13 cellular contexts compared by ENCODE assay signal in genomic region chr6:14079433-14079832, GRCh38. TPM values are rescaled to one million over a fixed set of nuclear protein-coding genes. Genes with fewer than 3 reads are reported as not detected.
DNase-seq lines count a peak whose midpoint lies in the region; ATAC-seq and TF ChIP-seq lines count a peak whose summit lies in the region.
"Had no signal": no experiment of that assay in that cellular context is flagged by ENCODE, and none has a peak within 500 bp of the region (broad histone marks: within the 10 kb centered on the region; RNA-seq: fewer than 3 reads in every experiment).

No MANE protein-coding gene starts in this region.

- no peak for TF ChIP-seq POLR2A in suprapubic skin (IDR thresholded peaks at IDR 0.05)

- no peak for TF ChIP-seq EP300 in suprapubic skin (IDR thresholded peaks at IDR 0.05)

- no peaks in the 10 kb centered on the region for H3K27me3 ChIP-seq in suprapubic skin
- H3K27me3 ChIP-seq: stomach had no signal

- in situ Hi-C loops in G401 (cut with HindIII; ENCODE audit: low sequenced_read_pairs): no loop called here

- H3K4me3 ChIP-seq in suprapubic skin: no peak overlapping the region
- H3K4me3 ChIP-seq: dorsolateral prefrontal cortex, stomach had no signal

- no peaks in the 10 kb centered on the region for H3K36me3 ChIP-seq in suprapubic skin
- H3K36me3 ChIP-seq: stomach had no signal

- ATAC-seq in GM19035 (IDR thresholded peaks at IDR 0.05; ENCODE audit: unreplicated experiment): no peak

- peaks cover 14% of the 10 kb centered on the region for H3K4me1 ChIP-seq in suprapubic skin

- no peak for TF ChIP-seq CTCF in suprapubic skin (IDR thresholded peaks at IDR 0.05)

- no peak overlapping the region for H3K27ac ChIP-seq in suprapubic skin
- H3K27ac ChIP-seq: dorsolateral prefrontal cortex, stomach, VCaP had no signal

- no peaks in the 10 kb centered on the region for H3K9me3 ChIP-seq in suprapubic skin
- H3K9me3 ChIP-seq: stomach had no signal

- peak in 2 of 3 donors; percentile 21 to 32 for DNase-seq in stimulated activated CD4-positive, alpha-beta T cell treated with anti-CD3 and anti-CD28 coated beads, Interleukin-12 subunit alpha, Interleukin-12 subunit beta, amount 100 ng/mL, for 48 hours (ENCODE audit: low read depth in 2 of 3, low spot score in 1 of 3)
- no peak for DNase-seq in stimulated activated CD4-positive, alpha-beta T cell treated with anti-CD3 and anti-CD28 coated beads, Interleukin-12 subunit alpha, Interleukin-12 subunit beta, amount 100 ng/mL, for 4 hours
- DNase-seq in astrocyte of the hippocampus (ENCODE audit: low read depth, low spot score) (peak; percentile 76), kidney tubule cell (ENCODE audit: low spot score) (peak; percentile 75), stromal cell of bone marrow (ENCODE audit: low read depth) (peak; percentile 43), suprapubic skin (ENCODE audit: low spot score in 2 of 2) (no peak), G401 (ENCODE audit: low spot score) (no peak)
- DNase-seq: dorsolateral prefrontal cortex, NCI-H510A treated with DMSO at 0.1 percent for 48 hours, SIG-M5, stomach had no signal

- WGBS in suprapubic skin: 19% methylated on average over 5 of the region's 5 CpGs

RNA-seq across cellular contexts. Expression of gene CD83, which starts 38.1 kb away (rescaled TPM):
- total RNA-seq in suprapubic skin: 1 to 10 TPM; 5.4 to 9.0 (median 6.3) TPM
- 0.12 and 0.14 TPM in 2 replicates for total RNA-seq in G401 (2014; rRNA removed; shearing (Covaris generic))

Comparison
In these comparisons a context has a peak if more than half of its experiments do, and no peak if none do; other contexts are left out.
1. DNase-seq: peak in stimulated activated CD4-positive, alpha-beta T cell treated with anti-CD3 and anti-CD28 coated beads, Interleukin-12 subunit alpha, Interleukin-12 subunit beta, amount 100 ng/mL, for 48 hours (2 of 3), astrocyte of the hippocampus (single experiment), kidney tubule cell (single experiment) and stromal cell of bone marrow (single experiment); none in stimulated activated CD4-positive, alpha-beta T cell treated with anti-CD3 and anti-CD28 coated beads, Interleukin-12 subunit alpha, Interleukin-12 subunit beta, amount 100 ng/mL, for 4 hours (single experiment), suprapubic skin (0 of 2) and G401 (single experiment).